10 cellular contexts compared by ENCODE assay signal in genomic region chr1:23366598-23366997, GRCh38. TPM values are rescaled to one million over a fixed set of nuclear protein-coding genes. Genes with fewer than 3 reads are reported as not detected.
DNase-seq lines count a peak whose midpoint lies in the region; ATAC-seq, FAIRE-seq and TF ChIP-seq lines count a peak whose summit lies in the region.
"Had no signal": no experiment of that assay in that cellular context is flagged by ENCODE, and none has a peak within 500 bp of the region (broad histone marks: within the 10 kb centered on the region; RNA-seq: fewer than 3 reads in every experiment).

No MANE protein-coding gene starts in this region.

- no peak for FAIRE-seq in kidney (lab: Jason Lieb, UNC)

- H3K27ac ChIP-seq in kidney (ENCODE audit: low read depth in 2 of 2, low read length in 2 of 2) = no peak overlapping the region

- H3K27me3 Mint-ChIP-seq in HFFc6 (ENCODE audit: insufficient read depth) (peaks cover 6% of the 10 kb centered on the region), T-helper 17 cell (no peaks in the 10 kb centered on the region), endothelial cell (ENCODE audit: unreplicated experiment) (peaks cover 19% of the 10 kb centered on the region), osteocyte (ENCODE audit: unreplicated experiment) (no peaks in the 10 kb centered on the region)
- H3K27me3 Mint-ChIP-seq: stimulated activated naive B cell treated with anti-CD40 and anti-IgM and Interleukin-4, amounts not matched to agents 10 μg/mL and 1 μg/mL and 100 μg/mL, for 72 hours had no signal

- H3K4me1 Mint-ChIP-seq in HFFc6 (ENCODE audit: low read depth) = peaks cover 42% of the 10 kb centered on the region
- peaks cover 18% of the 10 kb centered on the region for H3K4me1 Mint-ChIP-seq in T-helper 17 cell
- H3K4me1 Mint-ChIP-seq in endothelial cell (ENCODE audit: unreplicated experiment) = peaks cover 21% of the 10 kb centered on the region
- H3K4me1 Mint-ChIP-seq in osteocyte (ENCODE audit: unreplicated experiment) = peaks cover 32% of the 10 kb centered on the region

- peak overlapping the region in 1 of 2 donors; percentile 100 for H3K4me3 ChIP-seq in kidney (ENCODE audit: low read length in 2 of 2)

- peaks cover 16 to 23% of the 10 kb centered on the region in 2 donors for H3K36me3 ChIP-seq in kidney (ENCODE audit: control insufficient read depth in 1 of 2, insufficient read depth in 2 of 2, low read length in 2 of 2)

- H3K9me3 Mint-ChIP-seq in HFFc6 (peaks cover 55% of the 10 kb centered on the region), endothelial cell (ENCODE audit: unreplicated experiment) (peaks cover 35% of the 10 kb centered on the region), osteocyte (ENCODE audit: unreplicated experiment) (peaks cover 21% of the 10 kb centered on the region)

- H3K4me3 Mint-ChIP-seq in HFFc6 = peak overlapping the region; percentile 93
- H3K4me3 Mint-ChIP-seq in T-helper 17 cell = peak overlapping the region; percentile 98
- H3K4me3 Mint-ChIP-seq in endothelial cell (ENCODE audit: unreplicated experiment) = peak overlapping the region; percentile 89
- H3K4me3 Mint-ChIP-seq in osteocyte (ENCODE audit: unreplicated experiment) = peak overlapping the region; percentile 95

- no peak for TF ChIP-seq CTCF in HFFc6 (IDR thresholded peaks at IDR 0.05)
- TF ChIP-seq CTCF in endothelial cell (IDR thresholded peaks at IDR 0.05; ENCODE audit: unreplicated experiment) = no peak
- no peak for TF ChIP-seq CTCF in osteocyte (IDR thresholded peaks at IDR 0.05)
- no peak for TF ChIP-seq CTCF in kidney (IDR thresholded peaks at IDR 0.05; ENCODE audit: borderline replicate concordance, extremely low read depth, insufficient read depth)

- H3K9ac ChIP-seq in kidney (ENCODE audit: low read length in 2 of 2) = no peak overlapping the region

- H3K9me3 ChIP-seq in T-helper 17 cell (ENCODE audit: control insufficient read depth, low read length, poor library complexity, severe bottlenecking) (peaks cover 19% of the 10 kb centered on the region), kidney (ENCODE audit: control insufficient read depth in 1 of 2, low read length in 2 of 2) (peaks cover 17 to 26% of the 10 kb centered on the region in 2 donors)

- DNase-seq in HFFc6 (no peak), T-helper 17 cell (no peak), endothelial cell (ENCODE audit: low spot score) (no peak), osteocyte (ENCODE audit: extremely low spot score, unreplicated experiment) (no peak), NCI-H526 (lab: John Stamatoyannopoulos, UW) (no peak), kidney (no peak)
- DNase-seq: central memory CD4-positive, alpha-beta T cell; NCI-H2227 treated with DMSO at 0.1 percent for 48 hours; stimulated activated naive B cell treated with anti-CD40 and anti-IgM and Interleukin-4, amounts not matched to agents 10 μg/mL and 1 μg/mL and 100 μg/mL, for 72 hours had no signal

- ATAC-seq in T-helper 17 cell = no peak
- ATAC-seq in HG03175 (IDR thresholded peaks at IDR 0.05; ENCODE audit: unreplicated experiment) = no peak
- ATAC-seq: stimulated activated naive B cell treated with anti-CD40 and anti-IgM and Interleukin-4, amounts not matched to agents 10 μg/mL and 1 μg/mL and 100 μg/mL, for 72 hours had no signal

- H3K27ac Mint-ChIP-seq in HFFc6 (no peak overlapping the region), T-helper 17 cell (peak overlapping the region; percentile 91), endothelial cell (ENCODE audit: unreplicated experiment) (no peak overlapping the region), osteocyte (ENCODE audit: unreplicated experiment) (peak overlapping the region; percentile 10)
- H3K27ac Mint-ChIP-seq: stimulated activated naive B cell treated with anti-CD40 and anti-IgM and Interleukin-4, amounts not matched to agents 10 μg/mL and 1 μg/mL and 100 μg/mL, for 72 hours had no signal

- intact Hi-C loops in kidney (cut with DNase I) = no loop called here

- H3K36me3 Mint-ChIP-seq in HFFc6 (ENCODE audit: low read depth) (peaks cover 54% of the 10 kb centered on the region), T-helper 17 cell (ENCODE audit: low read depth) (no peaks in the 10 kb centered on the region), endothelial cell (ENCODE audit: low read depth, unreplicated experiment) (peaks cover 56% of the 10 kb centered on the region), osteocyte (ENCODE audit: unreplicated experiment) (peaks cover 53% of the 10 kb centered on the region)

- H3K4me1 ChIP-seq in kidney (ENCODE audit: control insufficient read depth in 1 of 2, insufficient read depth in 1 of 2, low read depth in 1 of 2, low read length in 2 of 2) = peaks cover 25 to 26% of the 10 kb centered on the region in 2 donors

RNA-seq across cellular contexts. Expression of gene ZNF436, which starts 3.0 kb away (rescaled TPM):
- total RNA-seq in HFFc6 (2021; fragmentation: NEBNext Ultra II Directional; extraction: Animal tissue kit (Norgen Biotek cat#: 25700)) = 1 to 10 TPM; 7.3 to 9.9 (median 8.8) TPM
- total RNA-seq in T-helper 17 cell (1 to 10 TPM; 3.1 to 3.3 TPM), endothelial cell (ENCODE audit: unreplicated experiment) (26.0 TPM), osteocyte (17.4 and 18.4 TPM in 2 replicates), kidney (19.8 TPM)
- polyA plus RNA-seq in kidney (ENCODE audit: insufficient read depth, low read depth, low replicate concordance) = 4.6 TPM

RNA-seq across cellular contexts. Expression of gene HNRNPR, which starts 22.5 kb away (rescaled TPM):
- total RNA-seq in HFFc6 (2021; fragmentation: NEBNext Ultra II Directional; extraction: Animal tissue kit (Norgen Biotek cat#: 25700)) = 100 to 1,000 TPM; 115 to 147 (median 144) TPM
- total RNA-seq in T-helper 17 cell = 100 to 1,000 TPM; 104 to 119 TPM
- 146 TPM for total RNA-seq in endothelial cell (ENCODE audit: unreplicated experiment)
- 140 and 151 TPM in 2 replicates for total RNA-seq in osteocyte
- 126 TPM for total RNA-seq in kidney
- polyA plus RNA-seq in kidney (ENCODE audit: insufficient read depth, low read depth, low replicate concordance) = 45.3 TPM

RNA-seq across cellular contexts. Expression of gene TCEA3, which starts 58.0 kb away (rescaled TPM):
- total RNA-seq in HFFc6 (2021; fragmentation: NEBNext Ultra II Directional; extraction: Animal tissue kit (Norgen Biotek cat#: 25700)) = 1 to 10 TPM; 6.0 to 8.4 (median 7.1) TPM
- total RNA-seq in T-helper 17 cell = 10 to 100 TPM; 12.3 to 13.5 TPM
- 9.7 TPM for total RNA-seq in endothelial cell (ENCODE audit: unreplicated experiment)
- total RNA-seq in osteocyte = 4.0 and 4.6 TPM in 2 replicates
- 46.3 TPM for total RNA-seq in kidney
- 93.2 TPM for polyA plus RNA-seq in kidney (ENCODE audit: insufficient read depth, low read depth, low replicate concordance)

Comparison
In these comparisons a context has a peak if more than half of its experiments do, and no peak if none do; other contexts are left out.
1. H3K27ac Mint-ChIP-seq: peak in T-helper 17 cell (single experiment) and osteocyte (single experiment); none in HFFc6 (single experiment) and endothelial cell (single experiment).
2. Peak in every context shown above with its lines, with median percentiles within 50 percentile points of each other: H3K4me3 Mint-ChIP-seq.